25 cellular contexts compared by ENCODE assay signal in the genomic region with DNA sequence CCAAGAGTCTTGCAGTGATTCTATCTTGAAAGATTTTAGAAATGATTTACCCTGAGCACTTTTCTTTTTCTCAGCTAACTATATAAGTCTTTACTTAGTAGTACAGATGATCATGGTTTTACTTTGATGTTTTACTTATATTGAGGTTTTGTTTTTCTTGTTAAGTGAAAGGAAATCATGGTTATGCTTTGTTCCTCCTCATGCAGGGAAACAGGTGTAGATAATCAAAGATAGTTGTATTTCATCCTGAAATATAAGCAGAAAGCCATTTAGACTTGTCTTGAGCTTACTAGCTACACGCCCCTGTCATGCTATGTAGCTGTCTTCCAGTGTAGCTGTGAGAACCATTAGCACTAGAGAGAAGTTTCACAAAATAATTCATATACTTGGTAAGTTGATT.
"Had no signal": no experiment of that assay in that cellular context is flagged by ENCODE, and none has a peak within 500 bp of the region (broad histone marks: within the 10 kb centered on the region; RNA-seq: fewer than 3 reads in every experiment).

No MANE protein-coding gene starts in this region.

- DNase-seq: activated CD4-positive, CD25-positive, alpha-beta regulatory T cell treated with anti-CD3 and anti-CD28 coated beads, Interleukin-2, amount 50 U/mL, for 72 hours; activated effector memory CD4-positive, alpha-beta T cell treated with Interleukin-2 at 50 U/mL for 16 hours; activated naive CD4-positive, alpha-beta T cell treated with anti-CD3 and anti-CD28 coated beads, Interleukin-2, amount 50 U/mL, for 16 hours; activated T-cell treated with anti-CD3 and anti-CD28 coated beads, Interleukin-2, amount 50 U/mL, for 72 hours; islet precursor cell; left ventricle myocardium inferior; mesendoderm; nephron progenitor cell; ovary; sigmoid colon; small intestine; stimulated activated CD4-positive, alpha-beta T cell treated with anti-CD3 and anti-CD28 coated beads, Interleukin-4, amount 100 ng/mL, for 24 hours; stimulated activated naive CD8-positive, alpha-beta T cell treated with anti-CD3 and anti-CD28 coated beads, Interleukin-15, amount 100 ng/mL, for 72 hours; substantia nigra; uterus had no signal

- H3K4me3 Mint-ChIP-seq: activated T-cell treated with anti-CD3 and anti-CD28 coated beads, Interleukin-2, amount 50 U/mL, for 72 hours; brain; nephron progenitor cell; stimulated activated effector memory CD8-positive, alpha-beta T cell treated with anti-CD3 and anti-CD28 coated beads, Interleukin-12 subunit alpha, Interleukin-12 subunit beta, amount 100 ng/mL, for 72 hours; stimulated activated naive CD8-positive, alpha-beta T cell treated with anti-CD3 and anti-CD28 coated beads, Interleukin-15, amount 100 ng/mL, for 72 hours; type B pancreatic cell had no signal

- H3K27ac ChIP-seq: ascending aorta, cardiac muscle cell, coronary artery, gastroesophageal sphincter, hepatocyte, left ventricle myocardium inferior, ovary, sigmoid colon, uterus had no signal

- H3K27ac Mint-ChIP-seq: activated T-cell treated with anti-CD3 and anti-CD28 coated beads, Interleukin-2, amount 50 U/mL, for 72 hours; brain; nephron progenitor cell; progenitor cell of endocrine pancreas; stimulated activated effector memory CD8-positive, alpha-beta T cell treated with anti-CD3 and anti-CD28 coated beads, Interleukin-12 subunit alpha, Interleukin-12 subunit beta, amount 100 ng/mL, for 72 hours; stimulated activated naive CD8-positive, alpha-beta T cell treated with anti-CD3 and anti-CD28 coated beads, Interleukin-15, amount 100 ng/mL, for 72 hours; type B pancreatic cell had no signal

- H3K27me3 ChIP-seq: ascending aorta, cardiac muscle cell, gastroesophageal sphincter, hepatocyte, ovary, sigmoid colon, uterus had no signal

- H2AFZ ChIP-seq: hepatocyte had no signal

- H3K4me1 ChIP-seq: ascending aorta, gastroesophageal sphincter, left ventricle myocardium inferior, sigmoid colon, uterus had no signal

- ATAC-seq: activated T-cell treated with anti-CD3 and anti-CD28 coated beads, Interleukin-2, amount 50 U/mL, for 72 hours; gastroesophageal sphincter; stimulated activated effector memory CD8-positive, alpha-beta T cell treated with anti-CD3 and anti-CD28 coated beads, Interleukin-12 subunit alpha, Interleukin-12 subunit beta, amount 100 ng/mL, for 72 hours; stimulated activated naive CD8-positive, alpha-beta T cell treated with anti-CD3 and anti-CD28 coated beads, Interleukin-15, amount 100 ng/mL, for 72 hours had no signal

- H3K4me1 Mint-ChIP-seq: brain, nephron progenitor cell had no signal

- H3K9me3 Mint-ChIP-seq: stimulated activated effector memory CD8-positive, alpha-beta T cell treated with anti-CD3 and anti-CD28 coated beads, Interleukin-12 subunit alpha, Interleukin-12 subunit beta, amount 100 ng/mL, for 72 hours; stimulated activated naive CD8-positive, alpha-beta T cell treated with anti-CD3 and anti-CD28 coated beads, Interleukin-15, amount 100 ng/mL, for 72 hours had no signal

- H3K27me3 Mint-ChIP-seq: progenitor cell of endocrine pancreas; stimulated activated naive CD8-positive, alpha-beta T cell treated with anti-CD3 and anti-CD28 coated beads, Interleukin-15, amount 100 ng/mL, for 72 hours; type B pancreatic cell had no signal

- H3K36me3 ChIP-seq: ovary, uterus had no signal

- H3K4me3 ChIP-seq: ascending aorta, cardiac muscle cell, coronary artery, gastroesophageal sphincter, hepatocyte, left ventricle myocardium inferior, lung, ovary, sigmoid colon, uterus had no signal

- H3K9me3 ChIP-seq: ascending aorta, gastroesophageal sphincter, left ventricle myocardium inferior, ovary, sigmoid colon, uterus had no signal

- H3K4me2 ChIP-seq: hepatocyte had no signal
